Comparison of ENCODE assay signal across 19 cellular contexts in genomic region chr14:29919845-29920244, GRCh38. TPM values are rescaled to one million over a fixed set of nuclear protein-coding genes. Genes with fewer than 3 reads are reported as not detected.
DNase-seq lines count a peak whose midpoint lies in the region; ATAC-seq and TF ChIP-seq lines count a peak whose summit lies in the region.
"Had no signal": no experiment of that assay in that cellular context is flagged by ENCODE, and none has a peak within 500 bp of the region (broad histone marks: within the 10 kb centered on the region; RNA-seq: fewer than 3 reads in every experiment).

No MANE protein-coding gene starts in this region.

- no peaks in the 10 kb centered on the region for H3K9me3 Mint-ChIP-seq in GM23338
- H3K9me3 Mint-ChIP-seq: CD4-positive, alpha-beta T cell had no signal

- ATAC-seq in GM23338 = no peak
- ATAC-seq in HG03442 (IDR thresholded peaks at IDR 0.05; ENCODE audit: unreplicated experiment) = no peak
- ATAC-seq: A549, GM12878 had no signal

- H3K4me2 ChIP-seq in GM23338 (no peak overlapping the region), osteoblast (ENCODE audit: insufficient read depth, low read length) (no peak overlapping the region)
- H3K4me2 ChIP-seq: A549 had no signal

- H3K27ac Mint-ChIP-seq in GM23338 = peak overlapping the region; percentile 8; the same call in 1 of the 2 replicates
- H3K27ac Mint-ChIP-seq: CD14-positive monocyte; CD4-positive, alpha-beta T cell had no signal

- H3K36me3 ChIP-seq in A673 (ENCODE audit: insufficient read depth, low read length, poor library complexity, severe bottlenecking) (no peaks in the 10 kb centered on the region), GM23338 (ENCODE audit: insufficient read depth) (no peaks in the 10 kb centered on the region), SK-N-MC (ENCODE audit: insufficient read depth, low read length) (no peaks in the 10 kb centered on the region), osteoblast (ENCODE audit: insufficient read depth, low read length) (no peaks in the 10 kb centered on the region), left ventricle myocardium inferior (no peaks in the 10 kb centered on the region)

- no peaks in the 10 kb centered on the region for H3K36me3 Mint-ChIP-seq in GM23338 (ENCODE audit: low read depth)
- H3K36me3 Mint-ChIP-seq: CD14-positive monocyte; CD8-positive, alpha-beta memory T cell had no signal

- DNase-seq in A673 (ENCODE audit: low spot score) = peak; percentile 66
- no peak for DNase-seq in GM23338 (ENCODE audit: low spot score)
- no peak for DNase-seq in SK-N-MC (ENCODE audit: low read depth, low spot score)
- no peak for DNase-seq in osteoblast (ENCODE audit: insufficient read length, low spot score, missing footprints)
- no peak for DNase-seq in left ventricle myocardium inferior
- no peak for DNase-seq in C1 segment of cervical spinal cord (lab: John Stamatoyannopoulos, UW)
- DNase-seq: 8988T; CD4-positive, alpha-beta T cell; CD8-positive, alpha-beta memory T cell; DMS 273 treated with DMSO at 0.1 percent for 48 hours; DMS79; EL; GDM1; H7; HCEC 1CT had no signal

- H3K27ac ChIP-seq in A673 (ENCODE audit: low read depth, low read length, poor library complexity, severe bottlenecking) = peak overlapping the region; percentile 86
- no peak overlapping the region for H3K27ac ChIP-seq in GM23338 (ENCODE audit: low read depth)
- H3K27ac ChIP-seq in SK-N-MC = peak overlapping the region; percentile 98
- H3K27ac ChIP-seq in osteoblast (ENCODE audit: low read depth, low read length) = peak overlapping the region; percentile 0
- H3K27ac ChIP-seq in left ventricle myocardium inferior (replicated peaks) = no peak overlapping the region
- H3K27ac ChIP-seq: A549 had no signal

- TF ChIP-seq CTCF in A673 (conservative IDR thresholded peaks at IDR 0.05; ENCODE audit: low read depth, low read length) (no peak), GM23338 (conservative IDR thresholded peaks at IDR 0.05; ENCODE audit: low read depth in 2 of 2) (no peak), osteoblast (IDR thresholded peaks at IDR 0.05; ENCODE audit: extremely low read depth, low read depth, low read length) (no peak), left ventricle myocardium inferior (IDR thresholded peaks at IDR 0.05; ENCODE audit: borderline replicate concordance) (no peak)

- POLR2A ChIA-PET in A673 (lab: Charles Lee; ENCODE audit: low non-redundant PET) = interaction anchor here (0.6 kb wide), 1 partner anchor 9 kb away, joined by 6 read pairs; no protein-coding TSS in a partner anchor

- no peaks in the 10 kb centered on the region for H3K27me3 ChIP-seq in A673 (replicated peaks; ENCODE audit: insufficient read depth, low read depth, low read length, poor library complexity)
- peaks cover 9% of the 10 kb centered on the region; the same call in 1 of the 2 replicates for H3K27me3 ChIP-seq in GM23338 (ENCODE audit: insufficient read depth)
- no peaks in the 10 kb centered on the region for H3K27me3 ChIP-seq in osteoblast (ENCODE audit: insufficient read depth, low read length)
- H3K27me3 ChIP-seq in left ventricle myocardium inferior (ENCODE audit: low read depth) = no peaks in the 10 kb centered on the region

- H3F3A ChIP-seq in GM23338 (replicated peaks; ENCODE audit: low read depth) = no peaks in the 10 kb centered on the region

- intact Hi-C loops in A673 (cut with micrococcal nuclease; ENCODE audit: unreplicated experiment) = loop anchor here (5.0 to 10.0 kb wide), 2 partner anchors 275 to 373 kb away; no protein-coding TSS in a partner anchor
- intact Hi-C loops in left ventricle myocardium inferior (cut with micrococcal nuclease) = no loop called here

- no peak overlapping the region for H3K9ac ChIP-seq in SK-N-MC (ENCODE audit: insufficient read length)

- peaks cover 5% of the 10 kb centered on the region for H3K27me3 Mint-ChIP-seq in GM23338 (ENCODE audit: insufficient read depth, low read depth, poor library complexity)

- CTCF ChIA-PET in A673 (lab: Charles Lee) = no interaction called here

- peaks cover 8% of the 10 kb centered on the region for H3K4me1 Mint-ChIP-seq in GM23338
- H3K4me1 Mint-ChIP-seq: CD14-positive monocyte; CD8-positive, alpha-beta memory T cell had no signal

- peaks cover 77% of the 10 kb centered on the region for H3K4me1 ChIP-seq in A673 (ENCODE audit: insufficient read depth, low read length, poor library complexity, severe bottlenecking)
- peaks cover 6% of the 10 kb centered on the region for H3K4me1 ChIP-seq in GM23338 (ENCODE audit: insufficient read depth)
- peaks cover 18% of the 10 kb centered on the region for H3K4me1 ChIP-seq in osteoblast (ENCODE audit: insufficient read depth, low read length)
- peaks cover 6% of the 10 kb centered on the region for H3K4me1 ChIP-seq in left ventricle myocardium inferior
- H3K4me1 ChIP-seq: A549 had no signal

- BruUV-seq in A673 (replicated peaks; lab: Mats Ljungman, UMichigan) = no TSS peak

- no peaks in the 10 kb centered on the region for H3K9me2 ChIP-seq in GM23338 (ENCODE audit: insufficient read depth)

- no peak overlapping the region for H3K4me3 Mint-ChIP-seq in GM23338
- H3K4me3 Mint-ChIP-seq: CD4-positive, alpha-beta T cell; CD8-positive, alpha-beta memory T cell had no signal

- no peaks in the 10 kb centered on the region for H3K9me3 ChIP-seq in A673 (ENCODE audit: low read depth, low read length, poor library complexity, severe bottlenecking)
- no peaks in the 10 kb centered on the region for H3K9me3 ChIP-seq in SK-N-MC (ENCODE audit: low read depth, low read length)
- H3K9me3 ChIP-seq in osteoblast (ENCODE audit: low read depth, low read length) = no peaks in the 10 kb centered on the region
- no peaks in the 10 kb centered on the region for H3K9me3 ChIP-seq in left ventricle myocardium inferior (replicated peaks)
- H3K9me3 ChIP-seq: A549 had no signal

- peaks cover 4% of the 10 kb centered on the region; the same call in 1 of the 2 replicates for H3K79me2 ChIP-seq in GM23338 (replicated peaks; ENCODE audit: insufficient read depth)
- H3K79me2 ChIP-seq in osteoblast (ENCODE audit: insufficient read depth, low read length) = peaks cover 96% of the 10 kb centered on the region

- H4K20me1 ChIP-seq in GM23338 (replicated peaks; ENCODE audit: insufficient read depth) (no peaks in the 10 kb centered on the region), osteoblast (ENCODE audit: insufficient read depth, low read length) (peaks cover 24% of the 10 kb centered on the region)

- H3K4me3 ChIP-seq in A673 (ENCODE audit: low read depth, low read length, poor library complexity, severe bottlenecking) = no peak overlapping the region
- H3K4me3 ChIP-seq in GM23338 = no peak overlapping the region
- H3K4me3 ChIP-seq in SK-N-MC = peak overlapping the region; percentile 62
- no peak overlapping the region for H3K4me3 ChIP-seq in osteoblast (ENCODE audit: insufficient read depth, low read length)
- H3K4me3 ChIP-seq in left ventricle myocardium inferior = no peak overlapping the region
- H3K4me3 ChIP-seq: A549, GM12878 had no signal

- no peak overlapping the region for H2AFZ ChIP-seq in GM23338
- no peak overlapping the region for H2AFZ ChIP-seq in osteoblast (ENCODE audit: low read length)

TF ChIP-seq in GM23338, 12 proteins besides CTCF, POLR2A, EP300 and RAD21:
- TF ChIP-seq ZNF114 (CRISPR knock-in tag; IDR thresholded peaks at IDR 0.05) (no peak), JUNB (IDR thresholded peaks at IDR 0.05; ENCODE audit: unreplicated experiment) (no peak)

RNA-seq across cellular contexts. Expression of gene PRKD1, which starts 7.8 kb away (rescaled TPM):
- 41.5 and 45.7 TPM in 2 replicates for total RNA-seq in A673 (2021)
- 6.0 and 9.7 TPM in 2 replicates for total RNA-seq in GM23338 (2014; rRNA removed; shearing (Covaris generic))
- 1.5 and 3.1 TPM in 2 replicates for polyA plus RNA-seq in GM23338 (2016; fragmentation: Nextera tagmentation; extraction: Ambion mirVana)
- total RNA-seq in osteoblast = 21.8 and 28.6 TPM in 2 replicates
- total RNA-seq in left ventricle myocardium inferior = 3.1 TPM
- total RNA-seq: CD4-positive, alpha-beta T cell; CD8-positive, alpha-beta memory T cell had no signal
- polyA plus RNA-seq: CD14-positive monocyte; CD8-positive, alpha-beta memory T cell had no signal

Comparison
In these comparisons a context has a peak if more than half of its experiments do, and no peak if none do; other contexts are left out.
1. H3K27ac ChIP-seq: peak in A673 (single experiment), SK-N-MC (single experiment) and osteoblast (single experiment); none in GM23338 (single experiment) and left ventricle myocardium inferior (single experiment).